In the genomic region with DNA sequence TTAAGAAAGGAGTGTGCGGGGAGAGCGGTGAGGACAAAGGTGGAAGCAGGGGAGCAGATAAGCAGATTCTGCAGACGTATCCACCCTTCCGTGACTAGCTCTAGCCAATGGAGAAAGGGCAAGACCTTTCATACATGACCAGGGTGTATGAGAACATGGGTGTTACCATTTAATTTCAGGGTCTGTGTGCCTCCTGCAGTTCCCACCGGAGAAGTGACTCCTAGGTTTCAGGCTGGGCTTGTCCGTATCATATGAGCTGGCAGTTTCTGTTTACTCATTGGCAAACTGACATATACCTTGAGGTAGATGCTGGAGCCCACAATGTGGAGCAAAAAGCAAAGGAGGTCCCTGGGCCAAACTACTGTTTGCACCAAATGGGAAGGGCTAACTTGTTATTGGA, we compare ENCODE assay signal across 11 cellular contexts. TPM values are rescaled to one million over a fixed set of nuclear protein-coding genes. Genes with fewer than 3 reads are reported as not detected.
DNase-seq lines count a peak whose midpoint lies in the region; ATAC-seq and TF ChIP-seq lines count a peak whose summit lies in the region.
"Had no signal": no experiment of that assay in that cellular context is flagged by ENCODE, and none has a peak within 500 bp of the region (broad histone marks: within the 10 kb centered on the region; RNA-seq: fewer than 3 reads in every experiment).

No MANE protein-coding gene starts in this region.

- POLR2A ChIA-PET in activated CD4-positive, alpha-beta T cell treated with anti-CD3 and anti-CD28 coated beads, Interleukin-2, amount 10 ng/mL, durations not matched to agents 7 days and 5 days (lab: Charles Lee), result no interaction called here

- peak in 1 of 3 donors; percentile 23 for TF ChIP-seq POLR2A in body of pancreas (IDR thresholded peaks at IDR 0.05)

- H3K4me1 Mint-ChIP-seq in activated CD4-positive, alpha-beta T cell treated with anti-CD3 and anti-CD28 coated beads, Interleukin-2, amount 10 ng/mL, durations not matched to agents 7 days and 5 days, result peaks cover 46% of the 10 kb centered on the region
- H3K4me1 Mint-ChIP-seq in stimulated activated naive CD8-positive, alpha-beta T cell treated with anti-CD3 and anti-CD28 coated beads, Interleukin-15, amount 100 ng/mL, for 72 hours, result peaks cover 25% of the 10 kb centered on the region

- H3K27ac ChIP-seq in body of pancreas, result peak overlapping the region; percentile 15 to 70 (median 64)

- TF ChIP-seq CTCF in body of pancreas (IDR thresholded peaks at IDR 0.05), result peak in 3 of 7 experiments; percentile 11 to 17 (median 13)

- H3K9me3 ChIP-seq in body of pancreas, result no peaks in the 10 kb centered on the region

- H3K4me3 ChIP-seq in body of pancreas, result no peak overlapping the region

- H3K4me1 ChIP-seq in body of pancreas, result peaks cover 52% of the 10 kb centered on the region

- CTCF ChIA-PET in activated CD4-positive, alpha-beta T cell treated with anti-CD3 and anti-CD28 coated beads, Interleukin-2, amount 10 ng/mL, durations not matched to agents 7 days and 5 days (lab: Charles Lee), result interaction anchor here (0.5 to 1.5 kb wide), 4 partner anchors 50 to 225 kb away, joined by 3 to 4 read pairs (median 3); no protein-coding TSS in a partner anchor

- WGBS in body of pancreas, 2 donors, result 31 to 40% methylated on average over 6 of the region's 6 CpGs

- peaks cover 4% of the 10 kb centered on the region for H3K36me3 Mint-ChIP-seq in activated CD4-positive, alpha-beta T cell treated with anti-CD3 and anti-CD28 coated beads, Interleukin-2, amount 10 ng/mL, durations not matched to agents 7 days and 5 days (ENCODE audit: low read depth)

- DNase-seq in activated CD4-positive, alpha-beta T cell treated with anti-CD3 and anti-CD28 coated beads, Interleukin-2, amount 10 ng/mL, durations not matched to agents 7 days and 5 days, result no peak
- DNase-seq in activated CD4-positive, alpha-beta T cell treated with anti-CD3 and anti-CD28 coated beads, Interleukin-2, amount 50 U/mL, for 1 hour, result no peak
- DNase-seq in body of pancreas (peak; percentile 38 to 71 (median 54)), SHP77 treated with DMSO at 0.1 percent for 48 hours (lab: John Stamatoyannopoulos, UW) (no peak), HuH-7 (ENCODE audit: low spot score) (no peak)
- no peak for DNase-seq in stimulated activated naive CD8-positive, alpha-beta T cell treated with anti-CD3 and anti-CD28 coated beads, Interleukin-15, amount 100 ng/mL, for 72 hours
- DNase-seq: aorta, SW 1271 had no signal

- H3K27ac Mint-ChIP-seq in activated CD4-positive, alpha-beta T cell treated with anti-CD3 and anti-CD28 coated beads, Interleukin-2, amount 10 ng/mL, durations not matched to agents 7 days and 5 days, result peak overlapping the region; percentile 37
- no peak overlapping the region for H3K27ac Mint-ChIP-seq in stimulated activated naive CD8-positive, alpha-beta T cell treated with anti-CD3 and anti-CD28 coated beads, Interleukin-15, amount 100 ng/mL, for 72 hours

- H3K4me3 Mint-ChIP-seq in activated CD4-positive, alpha-beta T cell treated with anti-CD3 and anti-CD28 coated beads, Interleukin-2, amount 10 ng/mL, durations not matched to agents 7 days and 5 days, result no peak overlapping the region
- H3K4me3 Mint-ChIP-seq in stimulated activated naive CD8-positive, alpha-beta T cell treated with anti-CD3 and anti-CD28 coated beads, Interleukin-15, amount 100 ng/mL, for 72 hours, result no peak overlapping the region

- intact Hi-C loops in body of pancreas (cut with DNase I), result no loop called here

- ATAC-seq in HG03097 (IDR thresholded peaks at IDR 0.05; ENCODE audit: low FRiP score, unreplicated experiment) (peak; percentile 30), body of pancreas (peak; percentile 80), HG02938 (IDR thresholded peaks at IDR 0.05; ENCODE audit: unreplicated experiment) (no peak)
- peak; percentile 46 for ATAC-seq in stimulated activated naive CD8-positive, alpha-beta T cell treated with anti-CD3 and anti-CD28 coated beads, Interleukin-15, amount 100 ng/mL, for 72 hours

- peaks cover 10% of the 10 kb centered on the region for H3K27me3 Mint-ChIP-seq in activated CD4-positive, alpha-beta T cell treated with anti-CD3 and anti-CD28 coated beads, Interleukin-2, amount 10 ng/mL, durations not matched to agents 7 days and 5 days
- peaks cover 44% of the 10 kb centered on the region for H3K27me3 Mint-ChIP-seq in stimulated activated naive CD8-positive, alpha-beta T cell treated with anti-CD3 and anti-CD28 coated beads, Interleukin-15, amount 100 ng/mL, for 72 hours

- H3K36me3 ChIP-seq in body of pancreas (replicated peaks in 1 of 2; ENCODE audit: insufficient read depth in 1 of 2, low read depth in 2 of 2), result no peaks in the 10 kb centered on the region

- H3K27me3 ChIP-seq in body of pancreas, result no peaks in the 10 kb centered on the region

- peaks cover 4% of the 10 kb centered on the region for H3K9me3 Mint-ChIP-seq in activated CD4-positive, alpha-beta T cell treated with anti-CD3 and anti-CD28 coated beads, Interleukin-2, amount 10 ng/mL, durations not matched to agents 7 days and 5 days
- peaks cover 0 to 5% of the 10 kb centered on the region in 2 donors for H3K9me3 Mint-ChIP-seq in stimulated activated naive CD8-positive, alpha-beta T cell treated with anti-CD3 and anti-CD28 coated beads, Interleukin-15, amount 100 ng/mL, for 72 hours

RNA-seq across cellular contexts. Expression of a gene that starts 6.8 kb away (rescaled TPM):
- total RNA-seq in activated CD4-positive, alpha-beta T cell treated with anti-CD3 and anti-CD28 coated beads, Interleukin-2, amount 10 ng/mL, durations not matched to agents 7 days and 5 days, result 1 to 10 TPM in 1 of 2 experiments, under 1 TPM in 1; 0.92 to 1.0 TPM
- 10 to 100 TPM; 79.9 to 99.5 TPM for total RNA-seq in body of pancreas
- total RNA-seq: endothelial cell of umbilical vein had no signal

Comparison
In these comparisons a context has a peak if more than half of its experiments do, and no peak if none do; other contexts are left out.
1. DNase-seq: peak in body of pancreas (4 of 4); none in activated CD4-positive, alpha-beta T cell treated with anti-CD3 and anti-CD28 coated beads, Interleukin-2, amount 10 ng/mL, durations not matched to agents 7 days and 5 days (single experiment), activated CD4-positive, alpha-beta T cell treated with anti-CD3 and anti-CD28 coated beads, Interleukin-2, amount 50 U/mL, for 1 hour (single experiment), stimulated activated naive CD8-positive, alpha-beta T cell treated with anti-CD3 and anti-CD28 coated beads, Interleukin-15, amount 100 ng/mL, for 72 hours (0 of 2), SHP77 treated with DMSO at 0.1 percent for 48 hours (single experiment) and HuH-7 (single experiment).
2. RNA of a gene that starts 6.8 kb away (total RNA-seq): 79.9 to 99.5 TPM in body of pancreas; 0.92 to 1.0 TPM in activated CD4-positive, alpha-beta T cell treated with anti-CD3 and anti-CD28 coated beads, Interleukin-2, amount 10 ng/mL, durations not matched to agents 7 days and 5 days; every median in the first group is over 10 times any median in the second.